10 cellular contexts compared by ENCODE assay signal in the genomic region with DNA sequence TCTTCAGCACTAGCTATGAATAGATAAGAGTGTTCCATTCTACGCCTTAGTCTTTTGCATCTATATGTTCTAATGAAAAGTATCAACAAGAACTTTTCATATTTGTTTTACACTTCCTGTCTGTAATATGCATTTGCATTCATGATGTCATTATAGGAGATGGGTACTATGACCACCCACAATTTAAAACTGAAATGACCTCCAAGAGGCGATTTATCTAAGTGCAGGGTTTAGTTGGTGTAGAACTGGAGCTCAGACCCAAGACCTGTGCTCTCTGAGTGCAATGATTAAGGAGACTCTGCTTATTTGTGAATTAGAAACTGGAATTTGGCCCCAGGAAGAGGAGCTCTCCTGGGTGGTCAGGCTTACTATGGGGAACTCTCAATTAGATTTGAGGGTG.
A peak's percentile ranks its signal among the peaks of the same experiment; 100 is the strongest.
DNase-seq lines count a peak whose midpoint lies in the region; ATAC-seq and TF ChIP-seq lines count a peak whose summit lies in the region.
"Had no signal": no experiment of that assay in that cellular context is flagged by ENCODE, and none has a peak within 500 bp of the region (broad histone marks: within the 10 kb centered on the region; RNA-seq: fewer than 3 reads in every experiment).

No MANE protein-coding gene starts in this region.

- no peaks in the 10 kb centered on the region for H3K9me3 ChIP-seq in tibial nerve

- peaks cover 91% of the 10 kb centered on the region for H3K4me1 Mint-ChIP-seq in activated naive CD4-positive, alpha-beta T cell treated with anti-CD3 and anti-CD28 coated beads, Interleukin-2, amount 10 ng/mL, durations not matched to agents 7 days and 5 days
- peaks cover 70% of the 10 kb centered on the region for H3K4me1 Mint-ChIP-seq in T-helper 2 cell treated with Interferon-gamma antibody and Interleukin-4, amounts not matched to agents 5 μg/mL and 100 μg/mL, for 36 hours (ENCODE audit: low read depth)
- peaks cover 56% of the 10 kb centered on the region for H3K4me1 Mint-ChIP-seq in memory B cell

- peaks cover 49% of the 10 kb centered on the region for H3K36me3 Mint-ChIP-seq in activated naive CD4-positive, alpha-beta T cell treated with anti-CD3 and anti-CD28 coated beads, Interleukin-2, amount 10 ng/mL, durations not matched to agents 7 days and 5 days
- peaks cover 20% of the 10 kb centered on the region for H3K36me3 Mint-ChIP-seq in T-helper 2 cell treated with Interferon-gamma antibody and Interleukin-4, amounts not matched to agents 5 μg/mL and 100 μg/mL, for 36 hours (ENCODE audit: low read depth)
- H3K36me3 Mint-ChIP-seq in memory B cell, result no peaks in the 10 kb centered on the region

- TF ChIP-seq EP300 in tibial nerve (IDR thresholded peaks at IDR 0.05), result no peak

- no peaks in the 10 kb centered on the region for H3K27me3 ChIP-seq in tibial nerve

- TF ChIP-seq POLR2A in tibial nerve (IDR thresholded peaks at IDR 0.05), result no peak

- peak overlapping the region in 3 of 4 donors; percentile 1 to 73 (median 71) for H3K27ac ChIP-seq in tibial nerve
- H3K27ac ChIP-seq: RWPE1 had no signal

- intact Hi-C loops in posterior vena cava (cut with DNase I), result loop anchor here in 1 of 2 donors (10.0 kb wide), 2 partner anchors 167 to 527 kb away; no protein-coding TSS in a partner anchor

- no peaks in the 10 kb centered on the region for H3K27me3 Mint-ChIP-seq in activated naive CD4-positive, alpha-beta T cell treated with anti-CD3 and anti-CD28 coated beads, Interleukin-2, amount 10 ng/mL, durations not matched to agents 7 days and 5 days
- no peaks in the 10 kb centered on the region for H3K27me3 Mint-ChIP-seq in T-helper 2 cell treated with Interferon-gamma antibody and Interleukin-4, amounts not matched to agents 5 μg/mL and 100 μg/mL, for 36 hours (ENCODE audit: low read depth)
- no peaks in the 10 kb centered on the region for H3K27me3 Mint-ChIP-seq in memory B cell

- peak overlapping the region; percentile 89 for H3K27ac Mint-ChIP-seq in activated naive CD4-positive, alpha-beta T cell treated with anti-CD3 and anti-CD28 coated beads, Interleukin-2, amount 10 ng/mL, durations not matched to agents 7 days and 5 days
- H3K27ac Mint-ChIP-seq in T-helper 2 cell treated with Interferon-gamma antibody and Interleukin-4, amounts not matched to agents 5 μg/mL and 100 μg/mL, for 36 hours, result peak overlapping the region; percentile 79
- H3K27ac Mint-ChIP-seq in memory B cell, result peak overlapping the region; percentile 74

- DNase-seq in activated naive CD4-positive, alpha-beta T cell treated with anti-CD3 and anti-CD28 coated beads, Interleukin-2, amount 10 ng/mL, durations not matched to agents 7 days and 5 days, result no peak
- no peak for DNase-seq in activated naive CD4-positive, alpha-beta T cell treated with Interleukin-2 at 50 U/mL for 16 hours
- no peak for DNase-seq in T-helper 2 cell treated with Interferon-gamma antibody and Interleukin-4, amounts not matched to agents 5 μg/mL and 100 μg/mL, for 36 hours (ENCODE audit: low spot score)
- no peak for DNase-seq in memory B cell (ENCODE audit: low spot score in 2 of 2)
- no peak for DNase-seq in tibial nerve (ENCODE audit: low spot score in 2 of 2)
- no peak for DNase-seq in posterior vena cava (ENCODE audit: low spot score)
- no peak for DNase-seq in germinal center (ENCODE audit: low spot score)
- DNase-seq: activated T-cell treated with anti-CD3 and anti-CD28 coated beads, Interleukin-2, amount 50 U/mL, for 4 hours had no signal

- CTCF ChIA-PET in activated naive CD4-positive, alpha-beta T cell treated with anti-CD3 and anti-CD28 coated beads, Interleukin-2, amount 10 ng/mL, durations not matched to agents 7 days and 5 days (lab: Charles Lee), result interaction anchor here (0.8 to 3.0 kb wide), 6 partner anchors 24 to 221 kb away, joined by 3 to 16 read pairs (median 3); no protein-coding TSS in a partner anchor

- H3K9me3 Mint-ChIP-seq in activated naive CD4-positive, alpha-beta T cell treated with anti-CD3 and anti-CD28 coated beads, Interleukin-2, amount 10 ng/mL, durations not matched to agents 7 days and 5 days, result peaks cover 19% of the 10 kb centered on the region
- peaks cover 10% of the 10 kb centered on the region for H3K9me3 Mint-ChIP-seq in T-helper 2 cell treated with Interferon-gamma antibody and Interleukin-4, amounts not matched to agents 5 μg/mL and 100 μg/mL, for 36 hours
- peaks cover 2% of the 10 kb centered on the region for H3K9me3 Mint-ChIP-seq in memory B cell

- peaks cover 0 to 22% (median 7%) of the 10 kb centered on the region in 4 donors for H3K4me1 ChIP-seq in tibial nerve

- no peaks in the 10 kb centered on the region for H3K36me3 ChIP-seq in tibial nerve

- no peak overlapping the region for H3K4me3 Mint-ChIP-seq in activated naive CD4-positive, alpha-beta T cell treated with anti-CD3 and anti-CD28 coated beads, Interleukin-2, amount 10 ng/mL, durations not matched to agents 7 days and 5 days
- peak overlapping the region; percentile 67 for H3K4me3 Mint-ChIP-seq in T-helper 2 cell treated with Interferon-gamma antibody and Interleukin-4, amounts not matched to agents 5 μg/mL and 100 μg/mL, for 36 hours
- H3K4me3 Mint-ChIP-seq in memory B cell, result no peak overlapping the region

- no peak for TF ChIP-seq CTCF in tibial nerve (IDR thresholded peaks at IDR 0.05)

- no peak for ATAC-seq in memory B cell (ENCODE audit: low read depth)
- ATAC-seq in HG02885 (IDR thresholded peaks at IDR 0.05; ENCODE audit: poor library complexity, unreplicated experiment), result no peak
- ATAC-seq: activated T-cell treated with anti-CD3 and anti-CD28 coated beads, Interleukin-2, amount 50 U/mL, for 4 hours had no signal

- WGBS in tibial nerve, 2 donors, result 91 to 98% methylated on average over 2 of the region's 2 CpGs

- H3K4me3 ChIP-seq in tibial nerve, result no peak overlapping the region
